11 cellular contexts compared by ENCODE assay signal in the genomic region with DNA sequence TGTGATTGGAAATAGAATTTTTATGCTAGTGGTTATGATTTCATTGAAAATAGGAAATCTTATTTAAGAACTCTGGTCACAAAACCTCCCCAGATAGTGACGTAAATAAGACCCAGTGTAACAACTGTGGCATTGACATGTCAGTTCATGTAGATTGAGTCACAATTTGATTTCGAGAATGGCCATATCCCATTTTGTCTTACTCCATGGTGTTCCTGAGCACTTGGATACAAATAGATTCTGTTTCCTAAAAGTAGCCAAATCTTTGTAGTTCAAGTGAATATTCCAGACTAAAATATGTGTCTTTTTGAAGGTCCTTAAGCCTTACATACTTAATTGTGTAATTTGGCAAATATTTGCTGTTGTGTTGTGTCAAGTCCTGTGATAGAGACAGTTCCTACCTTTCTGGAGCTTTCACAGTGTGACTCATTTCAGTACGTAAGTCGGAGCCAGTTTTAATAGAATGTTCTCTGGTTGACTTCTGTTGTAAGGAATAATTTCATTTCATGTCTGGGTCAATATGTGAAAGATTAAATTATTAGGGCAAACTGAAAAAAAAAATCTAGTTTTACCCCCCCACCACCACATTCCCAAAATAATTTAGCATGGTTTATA. TPM values are rescaled to one million over a fixed set of nuclear protein-coding genes. Genes with fewer than 3 reads are reported as not detected.
DNase-seq lines count a peak whose midpoint lies in the region; ATAC-seq and TF ChIP-seq lines count a peak whose summit lies in the region.
"Had no signal": no experiment of that assay in that cellular context is flagged by ENCODE, and none has a peak within 500 bp of the region (broad histone marks: within the 10 kb centered on the region; RNA-seq: fewer than 3 reads in every experiment).

No MANE protein-coding gene starts in this region.

- CTCF ChIA-PET in activated CD8-positive, alpha-beta T cell treated with anti-CD3 and anti-CD28 coated beads for 36 hours (lab: Charles Lee): interaction anchor here (0.6 to 2.7 kb wide), 18 partner anchors 8 to 197 kb away, joined by 3 to 16 read pairs (median 4); no protein-coding TSS in a partner anchor

- no peak for DNase-seq in right atrium auricular region (ENCODE audit: low spot score)
- no peak for DNase-seq in cardiac septum (ENCODE audit: low spot score)
- DNase-seq in activated CD8-positive, alpha-beta T cell treated with anti-CD3 and anti-CD28 coated beads for 36 hours: no peak
- DNase-seq in uterus: no peak
- DNase-seq in adrenal gland: no peak
- no peak for DNase-seq in SW 1271 (lab: John Stamatoyannopoulos, UW)
- no peak for DNase-seq in substantia nigra (lab: John Stamatoyannopoulos, UW)
- DNase-seq: activated naive CD4-positive, alpha-beta T cell treated with anti-CD3 and anti-CD28 coated beads, Interleukin-2, amount 50 U/mL, for 16 hours; NCI-H2171 had no signal

- H3K27ac ChIP-seq in right atrium auricular region (peak overlapping the region; percentile 44 to 67), gastroesophageal sphincter (peak overlapping the region; percentile 55 to 98 (median 90)), uterus (peak overlapping the region; percentile 44 to 79), adrenal gland (peak overlapping the region in 1 of 5 donors; percentile 30), substantia nigra (ENCODE audit: low read depth, low read length, poor library complexity, severe bottlenecking) (no peak overlapping the region)
- H3K27ac ChIP-seq: C4-2B had no signal

- no peaks in the 10 kb centered on the region for H3K9me3 Mint-ChIP-seq in activated CD8-positive, alpha-beta T cell treated with anti-CD3 and anti-CD28 coated beads for 36 hours

- H3K4me3 Mint-ChIP-seq in activated CD8-positive, alpha-beta T cell treated with anti-CD3 and anti-CD28 coated beads for 36 hours: no peak overlapping the region

- POLR2A ChIA-PET in activated CD8-positive, alpha-beta T cell treated with anti-CD3 and anti-CD28 coated beads for 36 hours (lab: Charles Lee): interaction anchor here (1.1 to 1.4 kb wide), 5 partner anchors 14 to 196 kb away, joined by 3 to 8 read pairs (median 4); no protein-coding TSS in a partner anchor

- intact Hi-C loops in cardiac septum (cut with DNase I): loop anchor here (5.0 to 10.0 kb wide), 3 partner anchors 135 to 195 kb away; a partner anchor contains a TSS
- intact Hi-C loops in activated CD8-positive, alpha-beta T cell treated with anti-CD3 and anti-CD28 coated beads for 36 hours (cut with micrococcal nuclease): loop anchor here (5.0 to 10.0 kb wide), 2 partner anchors 37 to 155 kb away; a partner anchor contains a TSS
- intact Hi-C loops in uterus (cut with DNase I; ENCODE audit: low total_unique reads): no loop called here
- intact Hi-C loops in adrenal gland (cut with DNase I): loop anchor here (10.0 kb wide), 2 partner anchors 155 to 165 kb away; a partner anchor contains a TSS

- H3K4me1 ChIP-seq in right atrium auricular region (peaks cover 0 to 26% of the 10 kb centered on the region in 2 donors), gastroesophageal sphincter (peaks cover 0 to 69% (median 23%) of the 10 kb centered on the region in 3 donors), uterus (no peaks in the 10 kb centered on the region), adrenal gland (replicated peaks in 1 of 2) (peaks cover 4 to 5% of the 10 kb centered on the region in 2 donors)

- no peak for TF ChIP-seq EP300 in gastroesophageal sphincter (IDR thresholded peaks at IDR 0.05)

- no peak for TF ChIP-seq POLR2A in gastroesophageal sphincter (IDR thresholded peaks at IDR 0.05)
- no peak for TF ChIP-seq POLR2A in uterus (IDR thresholded peaks at IDR 0.05)
- no peak for TF ChIP-seq POLR2A in adrenal gland (IDR thresholded peaks at IDR 0.05)

- H3K27me3 ChIP-seq in right atrium auricular region (no peaks in the 10 kb centered on the region), gastroesophageal sphincter (no peaks in the 10 kb centered on the region), uterus (no peaks in the 10 kb centered on the region), adrenal gland (no peaks in the 10 kb centered on the region)

- TF ChIP-seq CTCF in right atrium auricular region (IDR thresholded peaks at IDR 0.05) (no peak), gastroesophageal sphincter (IDR thresholded peaks at IDR 0.05) (no peak), uterus (IDR thresholded peaks at IDR 0.05) (no peak), adrenal gland (IDR thresholded peaks at IDR 0.05) (no peak)
- TF ChIP-seq CTCF in activated CD8-positive, alpha-beta T cell treated with anti-CD3 and anti-CD28 coated beads for 36 hours (IDR thresholded peaks at IDR 0.05): no peak

- 46 to 58% methylated on average over 4 of the region's 4 CpGs for WGBS in gastroesophageal sphincter (ENCODE audit: low coverage in 1 of 2), 2 donors
- WGBS in adrenal gland, 4 donors: 69 to 77% (median 72%) methylated on average over 4 of the region's 4 CpGs

- ATAC-seq in activated CD8-positive, alpha-beta T cell treated with anti-CD3 and anti-CD28 coated beads for 36 hours: no peak
- peak; percentile 60 for ATAC-seq in gastroesophageal sphincter

- peaks cover 55% of the 10 kb centered on the region for H3K4me1 Mint-ChIP-seq in activated CD8-positive, alpha-beta T cell treated with anti-CD3 and anti-CD28 coated beads for 36 hours (ENCODE audit: low read depth)

- H3K27ac Mint-ChIP-seq in activated CD8-positive, alpha-beta T cell treated with anti-CD3 and anti-CD28 coated beads for 36 hours: peak overlapping the region; percentile 43

- H3K36me3 Mint-ChIP-seq in activated CD8-positive, alpha-beta T cell treated with anti-CD3 and anti-CD28 coated beads for 36 hours (ENCODE audit: low read depth): peaks cover 70% of the 10 kb centered on the region

- peaks cover 35% of the 10 kb centered on the region for H3K36me3 ChIP-seq in right atrium auricular region
- peaks cover 0 to 12% of the 10 kb centered on the region in 2 donors for H3K36me3 ChIP-seq in gastroesophageal sphincter
- no peaks in the 10 kb centered on the region for H3K36me3 ChIP-seq in uterus
- peaks cover 0 to 7% of the 10 kb centered on the region in 2 donors for H3K36me3 ChIP-seq in adrenal gland (replicated peaks in 1 of 2)

- H3K4me3 ChIP-seq in right atrium auricular region (no peak overlapping the region), gastroesophageal sphincter (no peak overlapping the region), uterus (no peak overlapping the region), adrenal gland (no peak overlapping the region)

- H3K9me3 ChIP-seq in right atrium auricular region: no peaks in the 10 kb centered on the region
- H3K9me3 ChIP-seq in gastroesophageal sphincter: no peaks in the 10 kb centered on the region
- no peaks in the 10 kb centered on the region for H3K9me3 ChIP-seq in uterus
- H3K9me3 ChIP-seq in adrenal gland (replicated peaks in 1 of 3): no peaks in the 10 kb centered on the region

- H3K27me3 Mint-ChIP-seq in activated CD8-positive, alpha-beta T cell treated with anti-CD3 and anti-CD28 coated beads for 36 hours: no peaks in the 10 kb centered on the region

RNA-seq across cellular contexts. Expression of a gene that starts 37.1 kb away (rescaled TPM):
- total RNA-seq in right atrium auricular region (100 to 1,000 TPM; 101 to 188 TPM), cardiac septum (318 TPM), gastroesophageal sphincter (100 to 1,000 TPM; 121 to 340 (median 231) TPM), uterus (100 to 1,000 TPM in 3 of 4 donors, 10 to 100 TPM in 1; 73.0 to 411 (median 210) TPM), adrenal gland (100 to 1,000 TPM in 7 of 8 donors, 10 to 100 TPM in 1; 94.2 to 574 (median 327) TPM)
- 100 to 1,000 TPM; 206 to 240 TPM for total RNA-seq in activated CD8-positive, alpha-beta T cell treated with anti-CD3 and anti-CD28 coated beads for 36 hours
- polyA plus RNA-seq in adrenal gland: 100 to 1,000 TPM; 185 to 326 (median 199) TPM
